ENCODE assay signal across 21 cellular contexts in the genomic region with DNA sequence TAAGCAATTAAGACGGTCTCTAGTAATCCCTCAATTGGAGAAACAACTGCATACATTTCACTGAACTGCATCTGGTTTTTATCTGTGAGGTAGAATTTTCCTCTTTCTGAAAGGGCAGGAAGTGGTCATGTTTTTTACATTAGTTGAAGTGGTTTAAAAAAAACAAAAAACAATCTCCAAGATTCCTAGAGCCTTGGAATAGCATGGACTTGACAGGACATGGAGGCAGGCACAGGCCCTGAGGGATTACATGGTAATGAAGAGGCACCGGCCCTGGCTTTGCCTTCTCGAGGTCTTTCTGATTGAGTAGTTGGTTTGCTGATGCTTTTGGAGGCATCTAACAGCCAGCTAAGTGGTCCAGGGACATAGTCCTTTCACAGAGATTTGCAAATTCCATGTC. TPM values are rescaled to one million over a fixed set of nuclear protein-coding genes. Genes with fewer than 3 reads are reported as not detected.
DNase-seq lines count a peak whose midpoint lies in the region; ATAC-seq lines count a peak whose summit lies in the region.
"Had no signal": no experiment of that assay in that cellular context is flagged by ENCODE, and none has a peak within 500 bp of the region (broad histone marks: within the 10 kb centered on the region; RNA-seq: fewer than 3 reads in every experiment).

No MANE protein-coding gene starts in this region.

- H3K4me1 Mint-ChIP-seq in activated CD8-positive, alpha-beta memory T cell treated with anti-CD3 and anti-CD28 coated beads, Interleukin-2, amount 10 ng/mL, durations not matched to agents 7 days and 5 days = peaks cover 15% of the 10 kb centered on the region
- H3K4me1 Mint-ChIP-seq in stimulated activated effector memory CD8-positive, alpha-beta T cell treated with anti-CD3 and anti-CD28 coated beads, Interleukin-12 subunit alpha, Interleukin-12 subunit beta, amount 100 ng/mL, for 72 hours = no peaks in the 10 kb centered on the region

- no peaks in the 10 kb centered on the region for H3K36me3 Mint-ChIP-seq in activated CD8-positive, alpha-beta memory T cell treated with anti-CD3 and anti-CD28 coated beads, Interleukin-2, amount 10 ng/mL, durations not matched to agents 7 days and 5 days
- H3K36me3 Mint-ChIP-seq in stimulated activated effector memory CD8-positive, alpha-beta T cell treated with anti-CD3 and anti-CD28 coated beads, Interleukin-12 subunit alpha, Interleukin-12 subunit beta, amount 100 ng/mL, for 72 hours = no peaks in the 10 kb centered on the region

- H3K4me3 Mint-ChIP-seq in activated CD8-positive, alpha-beta memory T cell treated with anti-CD3 and anti-CD28 coated beads, Interleukin-2, amount 10 ng/mL, durations not matched to agents 7 days and 5 days = no peak overlapping the region
- no peak overlapping the region for H3K4me3 Mint-ChIP-seq in stimulated activated effector memory CD8-positive, alpha-beta T cell treated with anti-CD3 and anti-CD28 coated beads, Interleukin-12 subunit alpha, Interleukin-12 subunit beta, amount 100 ng/mL, for 72 hours
- H3K4me3 Mint-ChIP-seq: CD4-positive, CD25-positive, alpha-beta regulatory T cell had no signal

- no peaks in the 10 kb centered on the region for H3K9me3 Mint-ChIP-seq in activated CD8-positive, alpha-beta memory T cell treated with anti-CD3 and anti-CD28 coated beads, Interleukin-2, amount 10 ng/mL, durations not matched to agents 7 days and 5 days (ENCODE audit: low read depth)
- H3K9me3 Mint-ChIP-seq in stimulated activated effector memory CD8-positive, alpha-beta T cell treated with anti-CD3 and anti-CD28 coated beads, Interleukin-12 subunit alpha, Interleukin-12 subunit beta, amount 100 ng/mL, for 72 hours = no peaks in the 10 kb centered on the region

- H3K27me3 Mint-ChIP-seq in activated CD8-positive, alpha-beta memory T cell treated with anti-CD3 and anti-CD28 coated beads, Interleukin-2, amount 10 ng/mL, durations not matched to agents 7 days and 5 days = no peaks in the 10 kb centered on the region

- H3K27ac Mint-ChIP-seq in activated CD8-positive, alpha-beta memory T cell treated with anti-CD3 and anti-CD28 coated beads, Interleukin-2, amount 10 ng/mL, durations not matched to agents 7 days and 5 days = peak overlapping the region; percentile 17
- peak overlapping the region; percentile 54 for H3K27ac Mint-ChIP-seq in stimulated activated effector memory CD8-positive, alpha-beta T cell treated with anti-CD3 and anti-CD28 coated beads, Interleukin-12 subunit alpha, Interleukin-12 subunit beta, amount 100 ng/mL, for 72 hours
- H3K27ac Mint-ChIP-seq: CD4-positive, CD25-positive, alpha-beta regulatory T cell had no signal

- no peak for ATAC-seq in activated CD8-positive, alpha-beta memory T cell treated with anti-CD3 and anti-CD28 coated beads, Interleukin-2, amount 10 ng/mL, durations not matched to agents 7 days and 5 days
- ATAC-seq in stimulated activated effector memory CD8-positive, alpha-beta T cell treated with anti-CD3 and anti-CD28 coated beads, Interleukin-12 subunit alpha, Interleukin-12 subunit beta, amount 100 ng/mL, for 72 hours = no peak
- no peak for ATAC-seq in HG03097 (IDR thresholded peaks at IDR 0.05; ENCODE audit: low FRiP score, unreplicated experiment)
- ATAC-seq in activated CD4-positive, CD25-positive, alpha-beta regulatory T cell treated with anti-CD3 and anti-CD28 coated beads, Interleukin-2, amount 50 U/mL, for 24 hours = no peak
- ATAC-seq: HCT116 had no signal

- DNase-seq in activated CD8-positive, alpha-beta memory T cell treated with anti-CD3 and anti-CD28 coated beads, Interleukin-2, amount 10 ng/mL, durations not matched to agents 7 days and 5 days = no peak
- no peak for DNase-seq in activated CD8-positive, alpha-beta memory T cell treated with anti-CD3 and anti-CD28 coated beads, Interleukin-2, amount 50 U/mL, for 4 hours
- DNase-seq in GM03348 (ENCODE audit: low spot score) = peak; percentile 47
- DNase-seq in fibroblast of gingiva (ENCODE audit: low read depth) = peak; percentile 40
- DNase-seq in stimulated activated effector memory CD8-positive, alpha-beta T cell treated with anti-CD3 and anti-CD28 coated beads, Interleukin-12 subunit alpha, Interleukin-12 subunit beta, amount 100 ng/mL, for 72 hours (ENCODE audit: low spot score in 2 of 2) = no peak
- DNase-seq in NCI-H1092 treated with DMSO at 0.1 percent for 48 hours (lab: John Stamatoyannopoulos, UW) = no peak
- DNase-seq: CD4-positive, CD25-positive, alpha-beta regulatory T cell; COR-L47; DND-41; GOT3; KG1; NCI-H1092; NCI-H1436 treated with DMSO at 0.1 percent for 48 hours; NCI-H1930; NCI-H226; NCI-H510A treated with DMSO at 0.1 percent for 48 hours; NCI-H82; Peyer's patch had no signal

- CTCF ChIA-PET in activated CD8-positive, alpha-beta memory T cell treated with anti-CD3 and anti-CD28 coated beads, Interleukin-2, amount 10 ng/mL, durations not matched to agents 7 days and 5 days (lab: Charles Lee) = no interaction called here

RNA-seq across cellular contexts. Expression of a gene that starts 25.9 kb away (rescaled TPM):
- total RNA-seq in activated CD8-positive, alpha-beta memory T cell treated with anti-CD3 and anti-CD28 coated beads, Interleukin-2, amount 10 ng/mL, durations not matched to agents 7 days and 5 days = 1 to 10 TPM; 3.4 to 3.6 TPM
- total RNA-seq: CD4-positive, CD25-positive, alpha-beta regulatory T cell had no signal

Comparison
In these comparisons a context has a peak if more than half of its experiments do, and no peak if none do; other contexts are left out.
1. DNase-seq: peak in GM03348 (single experiment) and fibroblast of gingiva (single experiment); none in activated CD8-positive, alpha-beta memory T cell treated with anti-CD3 and anti-CD28 coated beads, Interleukin-2, amount 10 ng/mL, durations not matched to agents 7 days and 5 days (single experiment), activated CD8-positive, alpha-beta memory T cell treated with anti-CD3 and anti-CD28 coated beads, Interleukin-2, amount 50 U/mL, for 4 hours (single experiment), stimulated activated effector memory CD8-positive, alpha-beta T cell treated with anti-CD3 and anti-CD28 coated beads, Interleukin-12 subunit alpha, Interleukin-12 subunit beta, amount 100 ng/mL, for 72 hours (0 of 2) and NCI-H1092 treated with DMSO at 0.1 percent for 48 hours (single experiment).